31 cellular contexts compared by ENCODE assay signal in genomic region chr9:87842878-87843585, GRCh38. TPM values are rescaled to one million over a fixed set of nuclear protein-coding genes. Genes with fewer than 3 reads are reported as not detected.
"Had no signal": no experiment of that assay in that cellular context is flagged by ENCODE, and none has a peak within 500 bp of the region (broad histone marks: within the 10 kb centered on the region; RNA-seq: fewer than 3 reads in every experiment).

No MANE protein-coding gene starts in this region.

- H3K36me3 ChIP-seq: ovary, right lobe of liver, spleen, suprapubic skin, tibial artery, transverse colon, upper lobe of right lung, uterus had no signal

- H3K4me3 ChIP-seq: ovary, right lobe of liver, skin epidermis, smooth muscle cell, spleen, suprapubic skin, testis, tibial artery, transverse colon, upper lobe of right lung, uterus had no signal

- H3K27ac ChIP-seq: ovary, parathyroid adenoma, right lobe of liver, skin epidermis, spleen, suprapubic skin, testis, tibial artery, transverse colon, upper lobe of right lung, uterus had no signal

- H3K9me3 ChIP-seq: ovary, right lobe of liver, spleen, suprapubic skin, testis, tibial artery, transverse colon, upper lobe of right lung, uterus had no signal

- H3K4me1 ChIP-seq: parathyroid adenoma, right lobe of liver, spleen, suprapubic skin, tibial artery, transverse colon, upper lobe of right lung, uterus had no signal

- H3K27me3 ChIP-seq: ovary, right lobe of liver, testis, tibial artery, transverse colon, upper lobe of right lung, uterus had no signal

- DNase-seq: naive B cell; naive thymus-derived CD8-positive, alpha-beta T cell; nephron progenitor cell; occipital lobe; ovary; right cardiac atrium; right lobe of liver; spleen; stimulated activated CD4-positive, alpha-beta T cell treated with anti-CD3 and anti-CD28 coated beads, Interleukin-12 subunit alpha, Interleukin-12 subunit beta, amount 100 ng/mL, for 4 hours; stimulated activated CD4-positive, alpha-beta T cell treated with anti-CD3 and anti-CD28 coated beads, Interleukin-1b, Interleukin-23, amount 100 ng/mL, for 48 hours; stimulated activated CD4-positive, alpha-beta T cell treated with anti-CD3 and anti-CD28 coated beads, Interleukin-4, amount 100 ng/mL, for 1 hour; stimulated activated CD4-positive, alpha-beta T cell treated with anti-CD3 and anti-CD28 coated beads, Interleukin-4, amount 100 ng/mL, for 4 hours; stimulated activated CD8-positive, alpha-beta memory T cell treated with anti-CD3 and anti-CD28 coated beads, Interleukin-4, amount 100 ng/mL, for 48 hours; stimulated activated naive CD4-positive, alpha-beta T cell; stimulated activated naive CD8-positive, alpha-beta T cell treated with anti-CD3 and anti-CD28 coated beads, Interleukin-15, amount 100 ng/mL, for 72 hours; stimulated activated naive CD8-positive, alpha-beta T cell treated with anti-CD3 and anti-CD28 coated beads, Interleukin-15, Interleukin-2, amounts not matched to agents 100 U/mL and 50 U/mL, for 24 hours; substantia nigra; testis; tibial artery; transverse colon; upper lobe of right lung; uterus had no signal

- H3K9ac ChIP-seq: parathyroid adenoma had no signal

RNA-seq across cellular contexts. Expression of gene SPATA31E1, which starts 39.6 kb away (rescaled TPM):
- total RNA-seq: naive thymus-derived CD8-positive, alpha-beta T cell; natural killer cell treated with Interleukin-12 subunit alpha and Interleukin-12 subunit beta and Interleukin-15 and Interleukin-18, amount 100 ng/mL, for 72 hours; occipital lobe; ovary; progenitor cell of endocrine pancreas; pulmonary artery endothelial cell; renal cortical epithelial cell; right cardiac atrium; right lobe of liver; smooth muscle cell; spleen; suprapubic skin; transverse colon; upper lobe of right lung; urinary bladder; uterus had no signal
